Comparison of ENCODE assay signal across 12 cellular contexts in the genomic region with DNA sequence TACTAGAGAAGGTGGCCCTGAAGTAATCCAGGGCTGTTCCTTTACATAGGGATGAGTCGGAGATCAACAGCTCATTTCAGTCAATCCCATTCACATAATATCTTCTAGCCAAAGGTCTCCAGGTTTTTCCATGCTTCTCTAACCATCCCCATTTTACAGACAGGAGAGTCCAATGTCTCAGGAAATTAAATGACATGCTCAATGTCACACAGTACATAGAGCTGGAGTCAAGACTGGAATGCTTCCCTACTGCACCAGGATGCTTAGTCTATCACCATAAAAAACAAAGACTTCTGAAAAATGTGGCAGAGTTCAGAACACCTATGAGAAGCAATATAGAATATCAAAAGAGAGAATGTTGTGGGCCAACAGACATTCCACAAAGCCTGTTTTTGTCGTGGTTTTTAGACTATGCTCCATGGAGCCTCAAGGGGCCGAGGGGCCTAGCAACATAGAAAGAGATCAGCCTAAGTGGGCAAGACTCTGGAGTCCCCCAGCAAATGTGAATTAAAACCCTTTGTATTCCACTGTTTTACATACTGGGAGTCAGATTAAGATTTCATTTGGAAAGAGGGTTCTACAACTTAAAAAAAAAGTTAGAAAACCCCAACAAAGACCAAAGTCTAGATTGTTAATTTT.
"Had no signal": no experiment of that assay in that cellular context is flagged by ENCODE, and none has a peak within 500 bp of the region (broad histone marks: within the 10 kb centered on the region; RNA-seq: fewer than 3 reads in every experiment).

No MANE protein-coding gene starts in this region.

- H3K4me3 ChIP-seq: gastroesophageal sphincter, SK-N-MC had no signal

- H3K27ac ChIP-seq: SK-N-MC had no signal

- H3K4me1 Mint-ChIP-seq: activated B cell treated with CpG ODN at 0.5 μM for 24 hours; activated naive CD8-positive, alpha-beta T cell treated with anti-CD3 and anti-CD28 coated beads, Interleukin-2, amount 10 ng/mL, durations not matched to agents 7 days and 5 days; central memory CD8-positive, alpha-beta T cell had no signal

- H3K9me3 ChIP-seq: gastroesophageal sphincter had no signal

- H3K27me3 ChIP-seq: gastroesophageal sphincter had no signal

- H3K27me3 Mint-ChIP-seq: activated B cell treated with CpG ODN at 0.5 μM for 24 hours; activated CD4-positive, alpha-beta memory T cell treated with anti-CD3 and anti-CD28 coated beads for 36 hours; activated naive CD8-positive, alpha-beta T cell treated with anti-CD3 and anti-CD28 coated beads, Interleukin-2, amount 10 ng/mL, durations not matched to agents 7 days and 5 days; central memory CD8-positive, alpha-beta T cell; stimulated activated naive B cell treated with anti-CD40 and anti-IgM and Interleukin-4, amounts not matched to agents 10 μg/mL and 1 μg/mL and 100 μg/mL, for 72 hours had no signal

- DNase-seq: activated B cell treated with CpG ODN at 0.5 μM for 24 hours; activated CD4-positive, alpha-beta memory T cell treated with anti-CD3 and anti-CD28 coated beads for 36 hours; activated CD4-positive, alpha-beta T cell treated with anti-CD3 and anti-CD28 coated beads for 4 hours; activated naive CD4-positive, alpha-beta T cell treated with Interleukin-2 at 50 U/mL for 16 hours; activated naive CD8-positive, alpha-beta T cell treated with anti-CD3 and anti-CD28 coated beads, Interleukin-2, amount 10 ng/mL, durations not matched to agents 7 days and 5 days; activated T-cell treated with anti-CD3 and anti-CD28 coated beads for 4 hours; cortex of kidney; midbrain; stimulated activated naive B cell treated with anti-CD40 and anti-IgM and Interleukin-4, amounts not matched to agents 10 μg/mL and 1 μg/mL and 100 μg/mL, for 72 hours had no signal

- H3K9me3 Mint-ChIP-seq: activated B cell treated with CpG ODN at 0.5 μM for 24 hours; activated CD4-positive, alpha-beta memory T cell treated with anti-CD3 and anti-CD28 coated beads for 36 hours; activated naive CD8-positive, alpha-beta T cell treated with anti-CD3 and anti-CD28 coated beads, Interleukin-2, amount 10 ng/mL, durations not matched to agents 7 days and 5 days had no signal

- H3K4me3 Mint-ChIP-seq: activated B cell treated with CpG ODN at 0.5 μM for 24 hours; activated CD4-positive, alpha-beta memory T cell treated with anti-CD3 and anti-CD28 coated beads for 36 hours; activated naive CD8-positive, alpha-beta T cell treated with anti-CD3 and anti-CD28 coated beads, Interleukin-2, amount 10 ng/mL, durations not matched to agents 7 days and 5 days; central memory CD8-positive, alpha-beta T cell; stimulated activated naive B cell treated with anti-CD40 and anti-IgM and Interleukin-4, amounts not matched to agents 10 μg/mL and 1 μg/mL and 100 μg/mL, for 72 hours had no signal

- H3K36me3 ChIP-seq: gastroesophageal sphincter had no signal

- H3K36me3 Mint-ChIP-seq: activated CD4-positive, alpha-beta memory T cell treated with anti-CD3 and anti-CD28 coated beads for 36 hours; activated naive CD8-positive, alpha-beta T cell treated with anti-CD3 and anti-CD28 coated beads, Interleukin-2, amount 10 ng/mL, durations not matched to agents 7 days and 5 days had no signal

- ATAC-seq: gastroesophageal sphincter; stimulated activated naive B cell treated with anti-CD40 and anti-IgM and Interleukin-4, amounts not matched to agents 10 μg/mL and 1 μg/mL and 100 μg/mL, for 72 hours had no signal

- H3K27ac Mint-ChIP-seq: activated B cell treated with CpG ODN at 0.5 μM for 24 hours; activated CD4-positive, alpha-beta memory T cell treated with anti-CD3 and anti-CD28 coated beads for 36 hours; activated naive CD8-positive, alpha-beta T cell treated with anti-CD3 and anti-CD28 coated beads, Interleukin-2, amount 10 ng/mL, durations not matched to agents 7 days and 5 days; stimulated activated naive B cell treated with anti-CD40 and anti-IgM and Interleukin-4, amounts not matched to agents 10 μg/mL and 1 μg/mL and 100 μg/mL, for 72 hours had no signal
